ENCODE assay signal across 18 cellular contexts in genomic region chr11:71155846-71156245, GRCh38.
DNase-seq lines count a peak whose midpoint lies in the region; ATAC-seq and TF ChIP-seq lines count a peak whose summit lies in the region.
"Had no signal": no experiment of that assay in that cellular context is flagged by ENCODE, and none has a peak within 500 bp of the region (broad histone marks: within the 10 kb centered on the region; RNA-seq: fewer than 3 reads in every experiment).

No MANE protein-coding gene starts in this region.

- peaks cover 0 to 8% (median 6%) of the 10 kb centered on the region in 4 donors for H3K4me1 ChIP-seq in esophagus muscularis mucosa
- H3K4me1 ChIP-seq in mesenchymal stem cell (ENCODE audit: control insufficient read depth, insufficient read depth, low read depth, low read length), result peaks cover 12% of the 10 kb centered on the region
- peaks cover 6% of the 10 kb centered on the region for H3K4me1 ChIP-seq in suprapubic skin
- H3K4me1 ChIP-seq: BE2C, HAP-1 had no signal

- H3K27me3 ChIP-seq in esophagus muscularis mucosa, result peaks cover 0 to 36% (median 5%) of the 10 kb centered on the region in 4 donors
- no peaks in the 10 kb centered on the region for H3K27me3 ChIP-seq in mesenchymal stem cell (ENCODE audit: control insufficient read depth in 1 of 2, insufficient read depth in 1 of 2, low read length in 2 of 2)
- H3K27me3 ChIP-seq in suprapubic skin, result peaks cover 27% of the 10 kb centered on the region

- TF ChIP-seq CTCF in VCaP (conservative IDR thresholded peaks at IDR 0.05) (no peak), esophagus muscularis mucosa (IDR thresholded peaks at IDR 0.05) (no peak), suprapubic skin (IDR thresholded peaks at IDR 0.05) (no peak)

- no peak overlapping the region for H3K23ac ChIP-seq in mesenchymal stem cell (ENCODE audit: low read length in 2 of 2)

- peak overlapping the region; percentile 35 for H4K8ac ChIP-seq in mesenchymal stem cell (ENCODE audit: low read length)

- no peak overlapping the region for H3K4ac ChIP-seq in mesenchymal stem cell (ENCODE audit: low read depth in 1 of 2, low read length in 2 of 2)

- no peak overlapping the region for H2AFZ ChIP-seq in mesenchymal stem cell (ENCODE audit: low read depth, low read length)

- no peak overlapping the region for H3K4me2 ChIP-seq in mesenchymal stem cell (ENCODE audit: low read length, poor library complexity, severe bottlenecking)

- H3K27ac ChIP-seq in VCaP, result peak overlapping the region; percentile 30
- no peak overlapping the region for H3K27ac ChIP-seq in esophagus muscularis mucosa (replicated peaks in 1 of 4)
- no peak overlapping the region for H3K27ac ChIP-seq in mesenchymal stem cell (ENCODE audit: low read length, poor library complexity, severe bottlenecking)
- no peak overlapping the region for H3K27ac ChIP-seq in suprapubic skin
- H3K27ac ChIP-seq: C4-2B had no signal

- H3K36me3 ChIP-seq in esophagus muscularis mucosa (no peaks in the 10 kb centered on the region), mesenchymal stem cell (ENCODE audit: control insufficient read depth in 1 of 2, insufficient read depth in 2 of 2, low read depth in 1 of 2, low read length in 2 of 2) (peaks cover 0 to 5% of the 10 kb centered on the region in 2 experiments), suprapubic skin (no peaks in the 10 kb centered on the region)
- H3K36me3 ChIP-seq: BE2C, HAP-1 had no signal

- H3K9me3 ChIP-seq in esophagus muscularis mucosa (peaks cover 0 to 4% (median 0%) of the 10 kb centered on the region in 4 donors), mesenchymal stem cell (ENCODE audit: control insufficient read depth, low read length) (no peaks in the 10 kb centered on the region), suprapubic skin (no peaks in the 10 kb centered on the region)
- H3K9me3 ChIP-seq: BE2C, HAP-1 had no signal

- no peak overlapping the region for H2BK15ac ChIP-seq in mesenchymal stem cell (ENCODE audit: low read depth, poor library complexity, severe bottlenecking)

- TF ChIP-seq POLR2A in esophagus muscularis mucosa (IDR thresholded peaks at IDR 0.05; ENCODE audit: low read depth) (no peak), suprapubic skin (IDR thresholded peaks at IDR 0.05) (no peak)

- H2BK12ac ChIP-seq in mesenchymal stem cell (ENCODE audit: low read length in 2 of 2), result no peak overlapping the region

- DNase-seq in esophagus muscularis mucosa (ENCODE audit: extremely low spot score) (peak; percentile 68), mesenchymal stem cell (no peak), suprapubic skin (ENCODE audit: low spot score in 2 of 2) (peak; percentile 35 to 43), superior temporal gyrus (ENCODE audit: extremely low spot score) (no peak), islet precursor cell (no peak)
- DNase-seq: ACHN; BE2C; CD4-positive, alpha-beta T cell; DMS153; DMS79; GDM1; GOT3; IMR-90 had no signal

- peaks cover 8% of the 10 kb centered on the region for H3K79me1 ChIP-seq in mesenchymal stem cell (replicated peaks; ENCODE audit: low read length, poor library complexity, severe bottlenecking)

- no peak overlapping the region for H3K14ac ChIP-seq in mesenchymal stem cell (ENCODE audit: low read length in 2 of 2)

- H3K9ac ChIP-seq in mesenchymal stem cell (ENCODE audit: low read length), result no peak overlapping the region

- H2BK120ac ChIP-seq in mesenchymal stem cell (ENCODE audit: low read depth, low read length), result no peak overlapping the region

- no peak overlapping the region for H2BK5ac ChIP-seq in mesenchymal stem cell (ENCODE audit: low read depth, low read length, poor library complexity, severe bottlenecking)

- no peak overlapping the region for H3K18ac ChIP-seq in mesenchymal stem cell (ENCODE audit: low read depth in 1 of 2, low read length in 2 of 2)

- H2AK5ac ChIP-seq in mesenchymal stem cell (ENCODE audit: low read length, severe bottlenecking), result no peak overlapping the region

- no peak overlapping the region for H4K91ac ChIP-seq in mesenchymal stem cell (ENCODE audit: low read length)

- no peak for ATAC-seq in HG02970 (IDR thresholded peaks at IDR 0.05; ENCODE audit: low FRiP score, unreplicated experiment)
- ATAC-seq: K562 had no signal

- TF ChIP-seq EP300 in esophagus muscularis mucosa (IDR thresholded peaks at IDR 0.05) (no peak), suprapubic skin (IDR thresholded peaks at IDR 0.05) (no peak)

- 95% methylated on average over 6 of the region's 8 CpGs for WGBS in esophagus muscularis mucosa
- 95% methylated on average over 8 of the region's 8 CpGs for WGBS in mesenchymal stem cell
- WGBS in suprapubic skin, result 87% methylated on average over 5 of the region's 8 CpGs

- H3K4me3 ChIP-seq in esophagus muscularis mucosa (no peak overlapping the region), mesenchymal stem cell (ENCODE audit: insufficient read depth in 1 of 2, low read depth in 1 of 2, low read length in 2 of 2) (no peak overlapping the region), suprapubic skin (no peak overlapping the region)
- H3K4me3 ChIP-seq: HAP-1, K562 had no signal

- intact Hi-C loops in esophagus muscularis mucosa (cut with DNase I), result no loop called here

Comparison
In these comparisons a context has a peak if more than half of its experiments do, and no peak if none do; other contexts are left out.
1. DNase-seq: peak in esophagus muscularis mucosa (single experiment) and suprapubic skin (2 of 2); none in mesenchymal stem cell (single experiment), superior temporal gyrus (single experiment) and islet precursor cell (single experiment).